In the genomic region with DNA sequence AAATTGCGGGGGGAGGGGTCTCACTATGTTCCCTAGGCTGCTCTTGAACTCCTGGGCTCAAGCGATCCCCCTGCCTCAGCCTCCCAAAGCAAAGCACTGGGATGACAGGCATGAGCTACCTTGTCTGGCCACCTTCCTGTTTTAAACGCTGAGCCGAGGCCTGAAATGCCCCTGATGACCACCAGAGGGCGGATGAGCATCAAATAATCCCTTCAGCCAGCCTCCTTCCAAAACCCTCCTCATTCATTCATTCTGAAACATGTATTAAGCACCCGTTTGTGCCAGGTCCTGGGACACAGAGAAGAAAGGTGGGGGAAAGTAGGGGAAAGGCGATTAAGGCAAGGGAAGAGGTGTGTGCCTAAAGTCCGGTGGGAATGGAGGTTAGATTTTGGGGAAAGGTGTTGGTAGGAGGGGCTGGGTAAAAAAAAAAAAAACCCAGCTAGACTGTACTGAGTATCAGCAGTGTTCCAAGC, we compare ENCODE assay signal across 1 cellular context.
TF ChIP-seq lines count a peak whose summit lies in the region.

No MANE protein-coding gene starts in this region.

TF ChIP-seq in H1, 55 proteins besides CTCF, POLR2A, EP300 and RAD21 (continued from another document):
- TF ChIP-seq, protein P1, sequence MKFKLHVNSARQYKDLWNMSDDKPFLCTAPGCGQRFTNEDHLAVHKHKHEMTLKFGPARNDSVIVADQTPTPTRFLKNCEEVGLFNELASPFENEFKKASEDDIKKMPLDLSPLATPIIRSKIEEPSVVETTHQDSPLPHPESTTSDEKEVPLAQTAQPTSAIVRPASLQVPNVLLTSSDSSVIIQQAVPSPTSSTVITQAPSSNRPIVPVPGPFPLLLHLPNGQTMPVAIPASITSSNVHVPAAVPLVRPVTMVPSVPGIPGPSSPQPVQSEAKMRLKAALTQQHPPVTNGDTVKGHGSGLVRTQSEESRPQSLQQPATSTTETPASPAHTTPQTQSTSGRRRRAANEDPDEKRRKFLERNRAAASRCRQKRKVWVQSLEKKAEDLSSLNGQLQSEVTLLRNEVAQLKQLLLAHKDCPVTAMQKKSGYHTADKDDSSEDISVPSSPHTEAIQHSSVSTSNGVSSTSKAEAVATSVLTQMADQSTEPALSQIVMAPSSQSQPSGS (IDR thresholded peaks at IDR 0.05; ENCODE audit: low read length), result no peak
- peak; percentile 32; the same call in 1 of the 2 replicates for TF ChIP-seq TBP (IDR thresholded peaks at IDR 0.05; ENCODE audit: low read depth, low read length)
- no peak for TF ChIP-seq CREB1 (IDR thresholded peaks at IDR 0.05)
- no peak for TF ChIP-seq RXRA (IDR thresholded peaks at IDR 0.05; ENCODE audit: insufficient read depth, low read depth, low read length)
- peak; percentile 37 to 55; a peak in 1 of 4 replicates for TF ChIP-seq SIN3A (conservative IDR thresholded peaks at IDR 0.05 in 1 of 2, IDR thresholded peaks at IDR 0.05 in 1 of 2; ENCODE audit: low read depth in 1 of 2, low read length in 2 of 2)
- TF ChIP-seq PHF8 (conservative IDR thresholded peaks at IDR 0.05; ENCODE audit: low read depth, low read length), result no peak
- TF ChIP-seq HDAC6 (IDR thresholded peaks at IDR 0.05; ENCODE audit: low read depth, low read length), result no peak
- 0 out of 2 replicates have a peak, but pooled peaks have one; percentile 55 for TF ChIP-seq TEAD4 (IDR thresholded peaks at IDR 0.05; ENCODE audit: low read depth, low read length)
- TF ChIP-seq, protein P2, sequence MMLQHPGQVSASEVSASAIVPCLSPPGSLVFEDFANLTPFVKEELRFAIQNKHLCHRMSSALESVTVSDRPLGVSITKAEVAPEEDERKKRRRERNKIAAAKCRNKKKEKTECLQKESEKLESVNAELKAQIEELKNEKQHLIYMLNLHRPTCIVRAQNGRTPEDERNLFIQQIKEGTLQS (IDR thresholded peaks at IDR 0.05; ENCODE audit: insufficient read depth, low read depth, low read length), result no peak
- no peak for TF ChIP-seq SIX5 (IDR thresholded peaks at IDR 0.05; ENCODE audit: low read depth, low read length)
- TF ChIP-seq, protein P3, sequence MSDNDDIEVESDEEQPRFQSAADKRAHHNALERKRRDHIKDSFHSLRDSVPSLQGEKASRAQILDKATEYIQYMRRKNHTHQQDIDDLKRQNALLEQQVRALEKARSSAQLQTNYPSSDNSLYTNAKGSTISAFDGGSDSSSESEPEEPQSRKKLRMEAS (IDR thresholded peaks at IDR 0.05), result 0 out of 2 replicates have a peak, but pooled peaks have one; percentile 35
- no peak for TF ChIP-seq SAP30 (IDR thresholded peaks at IDR 0.05; ENCODE audit: insufficient read depth, insufficient replicate concordance, low read length)
- TF ChIP-seq BCL11A (IDR thresholded peaks at IDR 0.05; ENCODE audit: low read depth in 2 of 2, low read length in 2 of 2), result no peak
- TF ChIP-seq KDM1A (IDR thresholded peaks at IDR 0.05; ENCODE audit: borderline replicate concordance, low read length), result no peak
- peak; percentile 7; the same call in 1 of the 2 replicates for TF ChIP-seq JUND (IDR thresholded peaks at IDR 0.05; ENCODE audit: low read length)
- no peak for TF ChIP-seq GTF2F1 (IDR thresholded peaks at IDR 0.05; ENCODE audit: borderline replicate concordance, low read depth, low read length)
